Comparison of ENCODE assay signal across 1 cellular context in genomic region chr16:30571444-30572322, GRCh38.
A peak's percentile ranks its signal among the peaks of the same experiment; 100 is the strongest.
TF ChIP-seq lines count a peak whose summit lies in the region.

Gene ZNF688, minus strand, starts transcription at chr16:30571714. Its CDS starts 85 bp downstream, at chr16:30571629.

TF ChIP-seq in HepG2, 621 proteins besides CTCF, POLR2A, EP300 and RAD21 (continued from another document and continues in another):
- TF ChIP-seq FOXC1 (CRISPR knock-in tag; IDR thresholded peaks at IDR 0.05; ENCODE audit: borderline replicate concordance) (0 out of 2 replicates have a peak, but pooled peaks have one; percentile 7), KMT2A (CRISPR knock-in tag; IDR thresholded peaks at IDR 0.05) (peak; percentile 83; the same call in 1 of the 2 replicates), ZNF605 (CRISPR knock-in tag; IDR thresholded peaks at IDR 0.05) (peak; percentile 88), ZNF264 (CRISPR knock-in tag; IDR thresholded peaks at IDR 0.05) (peak; percentile 60; the same call in 1 of the 2 replicates), MAFK (conservative IDR thresholded peaks at IDR 0.05 in 1 of 2, IDR thresholded peaks at IDR 0.05 in 1 of 2; ENCODE audit: low read length in 2 of 2) (no peak), KLF16 (CRISPR knock-in tag; IDR thresholded peaks at IDR 0.05) (peak in 1 of 2 experiments; percentile 68; a peak in 2 of 4 replicates), SAP130 (CRISPR knock-in tag; IDR thresholded peaks at IDR 0.05; ENCODE audit: low read depth) (peak; percentile 100), ZNF326 (CRISPR knock-in tag; IDR thresholded peaks at IDR 0.05; ENCODE audit: borderline replicate concordance) (no peak), ZNF704 (CRISPR knock-in tag; IDR thresholded peaks at IDR 0.05; ENCODE audit: borderline replicate concordance) (no peak), ZNF232 (CRISPR knock-in tag; IDR thresholded peaks at IDR 0.05; ENCODE audit: borderline replicate concordance) (peak; percentile 16; the same call in 1 of the 2 replicates), SIN3B (IDR thresholded peaks at IDR 0.05; ENCODE audit: low read length) (peak; percentile 100), PAF1 (CRISPR knock-in tag; IDR thresholded peaks at IDR 0.05) (no peak), LBX2 (CRISPR knock-in tag; IDR thresholded peaks at IDR 0.05; ENCODE audit: borderline replicate concordance) (0 out of 2 replicates have a peak, but pooled peaks have one; percentile 54), PTBP1 (IDR thresholded peaks at IDR 0.05; ENCODE audit: low read depth, low read length, poor library complexity, severe bottlenecking) (peak; percentile 51), ETS1 (CRISPR knock-in tag; IDR thresholded peaks at IDR 0.05) (0 out of 2 replicates have a peak, but pooled peaks have one; percentile 3), ZNF629 (CRISPR knock-in tag; conservative IDR thresholded peaks at IDR 0.05) (no peak), PHF8 (CRISPR knock-in tag; IDR thresholded peaks at IDR 0.05) (peak; percentile 78), GMEB2 (CRISPR knock-in tag; IDR thresholded peaks at IDR 0.05; ENCODE audit: low read depth) (peak; percentile 68), ZNF253 (CRISPR knock-in tag; IDR thresholded peaks at IDR 0.05; ENCODE audit: borderline replicate concordance) (no peak), SPEN (CRISPR knock-in tag; IDR thresholded peaks at IDR 0.05; ENCODE audit: low read depth) (peak; percentile 26), ZNF451 (CRISPR knock-in tag; IDR thresholded peaks at IDR 0.05) (peak; percentile 13; the same call in 1 of the 2 replicates), POGK (CRISPR knock-in tag; conservative IDR thresholded peaks at IDR 0.05) (no peak), GMEB1 (CRISPR knock-in tag; IDR thresholded peaks at IDR 0.05; ENCODE audit: borderline replicate concordance) (peak; percentile 85), ZNF337 (CRISPR knock-in tag; IDR thresholded peaks at IDR 0.05; ENCODE audit: borderline replicate concordance, low read depth) (no peak), KAT7 (CRISPR knock-in tag; IDR thresholded peaks at IDR 0.05; ENCODE audit: borderline replicate concordance) (no peak; the same call in 1 of the 2 replicates), ZBTB2 (CRISPR knock-in tag; IDR thresholded peaks at IDR 0.05; ENCODE audit: low read depth) (no peak), SKI (IDR thresholded peaks at IDR 0.05; ENCODE audit: partially characterized antibody) (no peak), SNAI1 (CRISPR knock-in tag; IDR thresholded peaks at IDR 0.05; ENCODE audit: borderline replicate concordance) (no peak), KAT2B (IDR thresholded peaks at IDR 0.05; ENCODE audit: borderline replicate concordance, low read depth, low read length) (no peak), TP53 (CRISPR knock-in tag; conservative IDR thresholded peaks at IDR 0.05) (no peak), SYNCRIP (IDR thresholded peaks at IDR 0.05; ENCODE audit: insufficient read depth, low read depth, low read length) (no peak), ZBED4 (CRISPR knock-in tag; IDR thresholded peaks at IDR 0.05; ENCODE audit: borderline replicate concordance) (0 out of 2 replicates have a peak, but pooled peaks have one; percentile 0), TOE1 (CRISPR knock-in tag; IDR thresholded peaks at IDR 0.05) (no peak), ZC3H13 (CRISPR knock-in tag; IDR thresholded peaks at IDR 0.05) (peak; percentile 66; the same call in 1 of the 2 replicates), ZNF703 (CRISPR knock-in tag; IDR thresholded peaks at IDR 0.05; ENCODE audit: borderline replicate concordance) (no peak), THAP11 (CRISPR knock-in tag; IDR thresholded peaks at IDR 0.05) (peak; percentile 87), ZNF839 (CRISPR knock-in tag; IDR thresholded peaks at IDR 0.05; ENCODE audit: borderline replicate concordance) (no peak), ZNF878 (CRISPR knock-in tag; IDR thresholded peaks at IDR 0.05) (peak; percentile 81; the same call in 1 of the 2 replicates), SIN3A (IDR thresholded peaks at IDR 0.05; ENCODE audit: borderline replicate concordance, low read depth, low read length) (peak; percentile 100), ZNF550 (CRISPR knock-in tag; IDR thresholded peaks at IDR 0.05; ENCODE audit: borderline replicate concordance) (peak; percentile 35; the same call in 1 of the 2 replicates), CREB1 (IDR thresholded peaks at IDR 0.05) (peak; percentile 73), CREB1 (CRISPR knock-in tag; IDR thresholded peaks at IDR 0.05) (peak; percentile 96), ZNF800 (CRISPR knock-in tag; IDR thresholded peaks at IDR 0.05) (0 out of 2 replicates have a peak, but pooled peaks have one; percentile 43), CENPT (CRISPR knock-in tag; IDR thresholded peaks at IDR 0.05; ENCODE audit: low read depth) (no peak), NFIB (CRISPR knock-in tag; IDR thresholded peaks at IDR 0.05; ENCODE audit: borderline replicate concordance) (no peak), CCDC6 (CRISPR knock-in tag; IDR thresholded peaks at IDR 0.05) (peak; percentile 9; the same call in 1 of the 2 replicates), PBX3 (CRISPR knock-in tag; IDR thresholded peaks at IDR 0.05; ENCODE audit: borderline replicate concordance) (no peak), KDM1A (CRISPR knock-in tag; IDR thresholded peaks at IDR 0.05) (no peak), ZFY (CRISPR knock-in tag; IDR thresholded peaks at IDR 0.05) (peak; percentile 72), SP5 (CRISPR knock-in tag; IDR thresholded peaks at IDR 0.05; ENCODE audit: borderline replicate concordance, low read depth) (no peak), ZNF207 (IDR thresholded peaks at IDR 0.05; ENCODE audit: borderline replicate concordance) (no peak)
